Comparison of ENCODE assay signal across 8 cellular contexts in genomic region chr11:112085822-112086421, GRCh38. TPM values are rescaled to one million over a fixed set of nuclear protein-coding genes. Genes with fewer than 3 reads are reported as not detected.
DNase-seq lines count a peak whose midpoint lies in the region; ATAC-seq, FAIRE-seq and TF ChIP-seq lines count a peak whose summit lies in the region.

No MANE protein-coding gene starts in this region.

- H2BK20ac ChIP-seq in H1 (ENCODE audit: low read length) = no peak overlapping the region

- CTCF ChIA-PET in H1 (lab: Charles Lee; ENCODE audit: partially characterized antibody) = no interaction called here

- H3K9me3 ChIP-seq in H1 (ENCODE audit: insufficient read depth in 2 of 2, low read depth in 1 of 2, low read length in 1 of 2) = no peaks in the 10 kb centered on the region
- no peaks in the 10 kb centered on the region for H3K9me3 ChIP-seq in mucosa of stomach (ENCODE audit: control insufficient read depth, low read length)
- no peaks in the 10 kb centered on the region for H3K9me3 ChIP-seq in thoracic aorta

- H3K4me1 ChIP-seq in H1 (replicated peaks in 1 of 4; ENCODE audit: control insufficient read depth in 3 of 4, insufficient read depth in 4 of 4, low read length in 3 of 4) (peaks cover 0 to 3% (median 0%) of the 10 kb centered on the region in 4 experiments; a peak in 3 of 7 replicates), mucosa of stomach (ENCODE audit: control insufficient read depth, insufficient read depth, low read length) (peaks cover 6% of the 10 kb centered on the region), thoracic aorta (ENCODE audit: control insufficient read depth in 1 of 2, low read depth in 2 of 2) (peaks cover 17 to 37% of the 10 kb centered on the region in 2 donors)

- no peak overlapping the region for H2BK12ac ChIP-seq in H1 (ENCODE audit: low read depth, low read length)

- no peak overlapping the region for H3K14ac ChIP-seq in H1 (ENCODE audit: insufficient read length)

- H3K4me2 ChIP-seq in H1 (ENCODE audit: insufficient read depth in 1 of 2, low read depth in 2 of 2, low read length in 2 of 2) = peak overlapping the region; percentile 72 to 83

- H4K91ac ChIP-seq in H1 (replicated peaks; ENCODE audit: insufficient read length, low read length) = peak overlapping the region; percentile 36

- peak overlapping the region; percentile 7 for H4K5ac ChIP-seq in H1 (ENCODE audit: insufficient read length, low read depth, low read length)

- H3K4ac ChIP-seq in H1 (replicated peaks; ENCODE audit: insufficient read length, low read depth, low read length) = peak overlapping the region; percentile 17

- H4K8ac ChIP-seq in H1 (ENCODE audit: extremely low read depth, insufficient read depth, low read length) = peak overlapping the region; percentile 81; the same call in 1 of the 2 replicates

- H3K79me1 ChIP-seq in H1 (ENCODE audit: low read depth, low read length) = peaks cover 10% of the 10 kb centered on the region; the same call in 1 of the 2 replicates

- POLR2A ChIA-PET in H1 (lab: Charles Lee; ENCODE audit: partially characterized antibody) = interaction anchor here (0.9 to 3.8 kb wide), 7 partner anchors 9 to 215 kb away, joined by 3 to 15 read pairs (median 3); partner anchors contain the start of genes ALG9, NKAPD1 and PIH1D2

- peaks cover 3 to 45% of the 10 kb centered on the region in 2 experiments for H3K79me2 ChIP-seq in H1 (ENCODE audit: control insufficient read depth in 1 of 2, insufficient read depth in 2 of 2, low read length in 2 of 2)

- no peaks in the 10 kb centered on the region for H3K27me3 ChIP-seq in H1 (replicated peaks in 1 of 4; ENCODE audit: control insufficient read depth in 3 of 4, extremely low read depth in 1 of 4, insufficient read depth in 3 of 4, low read length in 3 of 4)
- H3K27me3 ChIP-seq in mucosa of stomach (ENCODE audit: control insufficient read depth, insufficient read depth, low read length) = no peaks in the 10 kb centered on the region
- no peaks in the 10 kb centered on the region for H3K27me3 ChIP-seq in thoracic aorta (replicated peaks; ENCODE audit: insufficient read depth)

- TF ChIP-seq RAD21 in H1 (IDR thresholded peaks at IDR 0.05 in 1 of 2, conservative IDR thresholded peaks at IDR 0.05 in 1 of 2; ENCODE audit: low read depth in 2 of 2, low read length in 2 of 2) = no peak

- H3K36me3 ChIP-seq in H1 (ENCODE audit: control insufficient read depth in 2 of 4, insufficient read depth in 4 of 4, low read length in 3 of 4) = peaks cover 10 to 61% (median 43%) of the 10 kb centered on the region in 4 experiments
- H3K36me3 ChIP-seq in mucosa of stomach (ENCODE audit: control insufficient read depth, insufficient read depth, low read length) = peaks cover under 1% of the 10 kb centered on the region
- peaks cover 44% of the 10 kb centered on the region for H3K36me3 ChIP-seq in thoracic aorta

- H3K4me3 ChIP-seq in H1 (ENCODE audit: extremely low read depth in 1 of 4, insufficient read depth in 2 of 4, low read depth in 3 of 4, low read length in 4 of 4) (peak overlapping the region; percentile 85 to 99 (median 90)), mucosa of stomach (ENCODE audit: low read length) (peak overlapping the region; percentile 89), thoracic aorta (peak overlapping the region; percentile 81)

- WGBS in H1 (ENCODE audit: extremely low coverage in 1 of 2, insufficient coverage in 1 of 2, insufficient read length in 1 of 2, insufficient replicate concordance in 2 of 2, low coverage in 1 of 2, low lambda C conversion rate in 2 of 2, missing lambda C conversion rate in 1 of 2), 2 experiments = 6% methylated on average over 19 of the region's 19 CpGs; no CpG with 5 or more reads in 1 of the 2 experiments

- H2BK5ac ChIP-seq in H1 (ENCODE audit: low read depth, low read length) = peak overlapping the region; percentile 63

- H3K56ac ChIP-seq in H1 (replicated peaks; ENCODE audit: insufficient read length, low read depth, low read length) = peak overlapping the region; percentile 27

- H2AFZ ChIP-seq in H1 (ENCODE audit: low read length) = peak overlapping the region; percentile 81

- no peak overlapping the region for H3K23ac ChIP-seq in H1 (ENCODE audit: insufficient read length)

- H3K18ac ChIP-seq in H1 (ENCODE audit: extremely low read depth, low read length) = no peak overlapping the region

- peak in 1 of 2 experiments; percentile 47; a peak in 1 of 3 replicates for TF ChIP-seq POLR2A in H1 (IDR thresholded peaks at IDR 0.05; ENCODE audit: control extremely low read depth in 1 of 2, low read depth in 2 of 2, low read length in 2 of 2)

- no peak overlapping the region for H2AK5ac ChIP-seq in H1 (ENCODE audit: low read depth, low read length)

- no peak overlapping the region for H2BK120ac ChIP-seq in H1 (replicated peaks; ENCODE audit: low read depth, low read length)

- H3K9ac ChIP-seq in H1 (replicated peaks in 1 of 4; ENCODE audit: extremely low read depth in 1 of 4, low read depth in 3 of 4, low read length in 3 of 4) (peak overlapping the region; percentile 80 to 96 (median 94)), mucosa of stomach (ENCODE audit: low read length) (peak overlapping the region; percentile 93)

- H2BK15ac ChIP-seq in H1 (ENCODE audit: low read length) = no peak overlapping the region

- DNase-seq in COLO829 (ENCODE audit: low spot score) = peak; percentile 37
- DNase-seq in H1 (ENCODE audit: low read depth in 1 of 2, low spot score in 2 of 2) = peak in 1 of 2 experiments; percentile 50
- DNase-seq in thoracic aorta (ENCODE audit: low spot score) = no peak
- no peak for DNase-seq in DMS79 treated with DMSO at 0.1 percent for 48 hours (lab: John Stamatoyannopoulos, UW)

- H3K27ac ChIP-seq in VCaP (peak overlapping the region; percentile 86), H1 (ENCODE audit: low read depth, low read length) (peak overlapping the region; percentile 79), thoracic aorta (peak overlapping the region; percentile 44 to 51)

- H4K20me1 ChIP-seq in H1 (replicated peaks in 1 of 2; ENCODE audit: control insufficient read depth in 1 of 2, insufficient read depth in 2 of 2, low read length in 2 of 2) = no peaks in the 10 kb centered on the region

- TF ChIP-seq CTCF in VCaP (conservative IDR thresholded peaks at IDR 0.05) (no peak), H1 (IDR thresholded peaks at IDR 0.05; ENCODE audit: control extremely low read depth in 1 of 3, insufficient read depth in 1 of 3, low read depth in 1 of 3, low read length in 3 of 3) (no peak), thoracic aorta (IDR thresholded peaks at IDR 0.05) (no peak)

- no peak for TF ChIP-seq EP300 in H1 (IDR thresholded peaks at IDR 0.05; ENCODE audit: borderline replicate concordance in 1 of 2, low read depth in 2 of 2, low read length in 2 of 2)

- ATAC-seq in GM19452 (IDR thresholded peaks at IDR 0.05; ENCODE audit: unreplicated experiment) (peak; percentile 28), HG03460 (IDR thresholded peaks at IDR 0.05; ENCODE audit: unreplicated experiment) (peak; percentile 28), thoracic aorta (ENCODE audit: insufficient number of reproducible peaks, low FRiP score, low read depth) (no peak)

- H3K23me2 ChIP-seq in H1 (ENCODE audit: low read depth, low read length) = peaks cover 9% of the 10 kb centered on the region; the same call in 1 of the 2 replicates

- no peak for FAIRE-seq in H1 (lab: Jason Lieb, UNC)

RNA-seq across cellular contexts. Expression of gene TIMM8B, which starts 0.6 kb away (rescaled TPM):
- 86.1 and 93.7 TPM in 2 replicates for total RNA-seq in H1 (2021; fragmentation: NEBNext Ultra II Directional; extraction: Animal tissue kit (Norgen Biotek cat#: 25700))
- polyA plus RNA-seq in H1 (2011; rRNA removed) = 138 and 143 TPM in 2 replicates
- 136 TPM for polyA plus RNA-seq in H1 (2011; cell fraction: cytosol; rRNA removed)
- 128 TPM for polyA plus RNA-seq in H1 (2011; cell fraction: nucleus; rRNA removed)
- polyA plus RNA-seq in H1 (2012, experiment 1 of 2) = 111 to 157 TPM (median 145 TPM) in 4 replicates
- polyA plus RNA-seq in H1 (2012, experiment 2 of 2) = 139 TPM
- 169 TPM for polyA plus RNA-seq in H1 (2013, experiment 1 of 2)
- polyA plus RNA-seq in H1 (2013, experiment 2 of 2) = 173 TPM
- 35.9 and 54.2 TPM in 2 replicates for polyA minus RNA-seq in H1 (2011; rRNA and poly(A)+ RNA removed)
- polyA minus RNA-seq in H1 (2011; cell fraction: cytosol; rRNA and poly(A)+ RNA removed) = 23.7 TPM
- 43.5 TPM for polyA minus RNA-seq in H1 (2011; cell fraction: nucleus; rRNA and poly(A)+ RNA removed)
- total RNA-seq in thoracic aorta = 10 to 100 TPM; 16.0 to 23.8 TPM

RNA-seq across cellular contexts. Expression of gene SDHD, which starts 0.8 kb away (rescaled TPM):
- total RNA-seq in H1 (2021; fragmentation: NEBNext Ultra II Directional; extraction: Animal tissue kit (Norgen Biotek cat#: 25700)) = 90.3 and 96.0 TPM in 2 replicates
- polyA plus RNA-seq in H1 (2011; rRNA removed) = 181 and 199 TPM in 2 replicates
- 174 TPM for polyA plus RNA-seq in H1 (2011; cell fraction: cytosol; rRNA removed)
- 223 TPM for polyA plus RNA-seq in H1 (2011; cell fraction: nucleus; rRNA removed)
- 110 to 153 TPM (median 134 TPM) in 4 replicates for polyA plus RNA-seq in H1 (2012, experiment 1 of 2)
- polyA plus RNA-seq in H1 (2012, experiment 2 of 2) = 22.2 TPM
- 56.9 TPM for polyA plus RNA-seq in H1 (2013, experiment 1 of 2)
- 63.6 TPM for polyA plus RNA-seq in H1 (2013, experiment 2 of 2)
- polyA minus RNA-seq in H1 (2011; rRNA and poly(A)+ RNA removed) = 334 and 376 TPM in 2 replicates
- 64.1 TPM for polyA minus RNA-seq in H1 (2011; cell fraction: cytosol; rRNA and poly(A)+ RNA removed)
- polyA minus RNA-seq in H1 (2011; cell fraction: nucleus; rRNA and poly(A)+ RNA removed) = 38.1 TPM
- 10 to 100 TPM; 41.8 to 96.4 TPM for total RNA-seq in thoracic aorta

RNA-seq across cellular contexts. Expression of gene NKAPD1, which starts 11.8 kb away (rescaled TPM):
- total RNA-seq in H1 (2021; fragmentation: NEBNext Ultra II Directional; extraction: Animal tissue kit (Norgen Biotek cat#: 25700)) = 16.7 and 20.4 TPM in 2 replicates
- 3.6 and 6.7 TPM in 2 replicates for polyA plus RNA-seq in H1 (2011; rRNA removed)
- 9.5 TPM for polyA plus RNA-seq in H1 (2011; cell fraction: cytosol; rRNA removed)
- polyA plus RNA-seq in H1 (2011; cell fraction: nucleus; rRNA removed) = 6.4 TPM
- 13.6 to 22.0 TPM (median 14.6 TPM) in 4 replicates for polyA plus RNA-seq in H1 (2012, experiment 1 of 2)
- polyA plus RNA-seq in H1 (2012, experiment 2 of 2) = 1.9 TPM
- polyA plus RNA-seq in H1 (2013, experiment 1 of 2) = 38.9 TPM
- 37.3 TPM for polyA plus RNA-seq in H1 (2013, experiment 2 of 2)
- polyA minus RNA-seq in H1 (2011; rRNA and poly(A)+ RNA removed) = 9.6 and 11.0 TPM in 2 replicates
- polyA minus RNA-seq in H1 (2011; cell fraction: cytosol; rRNA and poly(A)+ RNA removed) = 5.7 TPM
- polyA minus RNA-seq in H1 (2011; cell fraction: nucleus; rRNA and poly(A)+ RNA removed) = 14.7 TPM
- total RNA-seq in thoracic aorta = 10 to 100 TPM; 10.2 to 21.0 TPM

RNA-seq across cellular contexts. Expression of gene PIH1D2, which starts 12.1 kb away (rescaled TPM):
- total RNA-seq in H1 (2021; fragmentation: NEBNext Ultra II Directional; extraction: Animal tissue kit (Norgen Biotek cat#: 25700)) = 0.73 and 0.86 TPM in 2 replicates
- 0.53 TPM in 2 replicates for polyA plus RNA-seq in H1 (2011; rRNA removed)
- 0.74 TPM for polyA plus RNA-seq in H1 (2011; cell fraction: cytosol; rRNA removed)
- 0.33 TPM for polyA plus RNA-seq in H1 (2011; cell fraction: nucleus; rRNA removed)
- 0.46 to 1.2 TPM (median 0.92 TPM) in 4 replicates for polyA plus RNA-seq in H1 (2012, experiment 1 of 2)
- not detected for polyA plus RNA-seq in H1 (2012, experiment 2 of 2)
- polyA plus RNA-seq in H1 (2013, experiment 1 of 2) = 0.49 TPM
- 0.83 TPM for polyA plus RNA-seq in H1 (2013, experiment 2 of 2)
- 0.83 and 0.98 TPM in 2 replicates for polyA minus RNA-seq in H1 (2011; rRNA and poly(A)+ RNA removed)
- polyA minus RNA-seq in H1 (2011; cell fraction: cytosol; rRNA and poly(A)+ RNA removed) = not detected
- 0.70 TPM for polyA minus RNA-seq in H1 (2011; cell fraction: nucleus; rRNA and poly(A)+ RNA removed)
- 1 to 10 TPM in 1 of 2 donors, not detected in 1; 2.2 TPM for total RNA-seq in thoracic aorta
